11 cellular contexts compared by ENCODE assay signal in genomic region chr9:129945314-129945713, GRCh38.
DNase-seq lines count a peak whose midpoint lies in the region; ATAC-seq and TF ChIP-seq lines count a peak whose summit lies in the region.
"Had no signal": no experiment of that assay in that cellular context is flagged by ENCODE, and none has a peak within 500 bp of the region (broad histone marks: within the 10 kb centered on the region; RNA-seq: fewer than 3 reads in every experiment).

No MANE protein-coding gene starts in this region.

- DNase-seq in activated CD8-positive, alpha-beta memory T cell treated with anti-CD3 and anti-CD28 coated beads, Interleukin-2, amount 10 ng/mL, durations not matched to agents 7 days and 5 days: no peak
- DNase-seq in activated CD8-positive, alpha-beta memory T cell treated with anti-CD3 and anti-CD28 coated beads, Interleukin-2, amount 50 U/mL, for 48 hours: no peak
- DNase-seq in activated CD8-positive, alpha-beta T cell treated with anti-CD3 and anti-CD28 coated beads for 36 hours: no peak
- DNase-seq: ACHN; effector CD4-positive, alpha-beta T cell had no signal

- H3K27me3 ChIP-seq in layer of hippocampus (ENCODE audit: control insufficient read depth, insufficient read depth, low read length) (no peaks in the 10 kb centered on the region), thymus (ENCODE audit: control insufficient read depth, insufficient read depth) (no peaks in the 10 kb centered on the region)

- no peaks in the 10 kb centered on the region for H3K27me3 Mint-ChIP-seq in activated CD8-positive, alpha-beta memory T cell treated with anti-CD3 and anti-CD28 coated beads, Interleukin-2, amount 10 ng/mL, durations not matched to agents 7 days and 5 days
- no peaks in the 10 kb centered on the region for H3K27me3 Mint-ChIP-seq in activated CD8-positive, alpha-beta T cell treated with anti-CD3 and anti-CD28 coated beads for 36 hours

- 25% methylated on average over 3 of the region's 3 CpGs for WGBS in thymus

- H3K36me3 ChIP-seq in thymus (ENCODE audit: control insufficient read depth, insufficient read depth): peaks cover 40% of the 10 kb centered on the region

- H3K4me1 ChIP-seq in thymus (ENCODE audit: control insufficient read depth, insufficient read depth, low read length): peaks cover 5% of the 10 kb centered on the region

- H3K9me3 ChIP-seq in thymus (ENCODE audit: control insufficient read depth): peaks cover 4% of the 10 kb centered on the region

- H3K4me1 Mint-ChIP-seq in activated CD8-positive, alpha-beta memory T cell treated with anti-CD3 and anti-CD28 coated beads, Interleukin-2, amount 10 ng/mL, durations not matched to agents 7 days and 5 days: peaks cover 54% of the 10 kb centered on the region
- H3K4me1 Mint-ChIP-seq in activated CD8-positive, alpha-beta T cell treated with anti-CD3 and anti-CD28 coated beads for 36 hours (ENCODE audit: low read depth): peaks cover 54% of the 10 kb centered on the region

- peak; percentile 25 for ATAC-seq in activated CD8-positive, alpha-beta memory T cell treated with anti-CD3 and anti-CD28 coated beads, Interleukin-2, amount 10 ng/mL, durations not matched to agents 7 days and 5 days
- no peak for ATAC-seq in activated CD8-positive, alpha-beta T cell treated with anti-CD3 and anti-CD28 coated beads for 36 hours
- ATAC-seq in GM21529 (IDR thresholded peaks at IDR 0.05; ENCODE audit: unreplicated experiment): no peak
- no peak for ATAC-seq in GM21367 (IDR thresholded peaks at IDR 0.05; ENCODE audit: unreplicated experiment)
- no peak for ATAC-seq in HG03439 (IDR thresholded peaks at IDR 0.05; ENCODE audit: unreplicated experiment)
- ATAC-seq: Panc1 had no signal

- peak overlapping the region; percentile 32 for H3K4me3 Mint-ChIP-seq in activated CD8-positive, alpha-beta memory T cell treated with anti-CD3 and anti-CD28 coated beads, Interleukin-2, amount 10 ng/mL, durations not matched to agents 7 days and 5 days
- no peak overlapping the region for H3K4me3 Mint-ChIP-seq in activated CD8-positive, alpha-beta T cell treated with anti-CD3 and anti-CD28 coated beads for 36 hours

- no peak for TF ChIP-seq CTCF in activated CD8-positive, alpha-beta T cell treated with anti-CD3 and anti-CD28 coated beads for 36 hours (IDR thresholded peaks at IDR 0.05)

- H3K27ac Mint-ChIP-seq in activated CD8-positive, alpha-beta memory T cell treated with anti-CD3 and anti-CD28 coated beads, Interleukin-2, amount 10 ng/mL, durations not matched to agents 7 days and 5 days: peak overlapping the region; percentile 75
- H3K27ac Mint-ChIP-seq in activated CD8-positive, alpha-beta T cell treated with anti-CD3 and anti-CD28 coated beads for 36 hours: peak overlapping the region; percentile 81

- POLR2A ChIA-PET in activated CD8-positive, alpha-beta T cell treated with anti-CD3 and anti-CD28 coated beads for 36 hours (lab: Charles Lee): interaction anchor here (0.7 to 4.0 kb wide), 7 partner anchors 10 to 94 kb away, joined by 3 to 19 read pairs (median 3); no protein-coding TSS in a partner anchor

- intact Hi-C loops in activated CD8-positive, alpha-beta T cell treated with anti-CD3 and anti-CD28 coated beads for 36 hours (cut with micrococcal nuclease): loop anchor here (5.0 kb wide), 1 partner anchor 92 kb away; no protein-coding TSS in a partner anchor

- H3K36me3 Mint-ChIP-seq in activated CD8-positive, alpha-beta memory T cell treated with anti-CD3 and anti-CD28 coated beads, Interleukin-2, amount 10 ng/mL, durations not matched to agents 7 days and 5 days: peaks cover 69% of the 10 kb centered on the region
- peaks cover 83% of the 10 kb centered on the region for H3K36me3 Mint-ChIP-seq in activated CD8-positive, alpha-beta T cell treated with anti-CD3 and anti-CD28 coated beads for 36 hours (ENCODE audit: low read depth)

- no peak overlapping the region for H3K4me3 ChIP-seq in thymus (ENCODE audit: low read length)

- H3K27ac ChIP-seq in layer of hippocampus (ENCODE audit: low read depth, low read length) (peak overlapping the region; percentile 80), thymus (ENCODE audit: low read depth) (peak overlapping the region; percentile 92)

- CTCF ChIA-PET in activated CD8-positive, alpha-beta memory T cell treated with anti-CD3 and anti-CD28 coated beads, Interleukin-2, amount 10 ng/mL, durations not matched to agents 7 days and 5 days (lab: Charles Lee): interaction anchor here (0.9 to 3.2 kb wide), 8 partner anchors 11 to 99 kb away, joined by 3 to 19 read pairs (median 4); no protein-coding TSS in a partner anchor
- CTCF ChIA-PET in activated CD8-positive, alpha-beta T cell treated with anti-CD3 and anti-CD28 coated beads for 36 hours (lab: Charles Lee): interaction anchor here (1.0 to 1.7 kb wide), 4 partner anchors 13 to 89 kb away, joined by 3 to 4 read pairs (median 4); no protein-coding TSS in a partner anchor

- peaks cover 11% of the 10 kb centered on the region for H3K9me3 Mint-ChIP-seq in activated CD8-positive, alpha-beta memory T cell treated with anti-CD3 and anti-CD28 coated beads, Interleukin-2, amount 10 ng/mL, durations not matched to agents 7 days and 5 days (ENCODE audit: low read depth)
- peaks cover 16% of the 10 kb centered on the region for H3K9me3 Mint-ChIP-seq in activated CD8-positive, alpha-beta T cell treated with anti-CD3 and anti-CD28 coated beads for 36 hours
